Comparison of ENCODE assay signal across 11 cellular contexts in genomic region chr16:73176577-73177013, GRCh38.
DNase-seq lines count a peak whose midpoint lies in the region; ATAC-seq and TF ChIP-seq lines count a peak whose summit lies in the region.
"Had no signal": no experiment of that assay in that cellular context is flagged by ENCODE, and none has a peak within 500 bp of the region (broad histone marks: within the 10 kb centered on the region; RNA-seq: fewer than 3 reads in every experiment).

No MANE protein-coding gene starts in this region.

- no peak overlapping the region for H3K27ac Mint-ChIP-seq in T-helper 17 cell

- H3K4me1 Mint-ChIP-seq in T-helper 17 cell: no peaks in the 10 kb centered on the region

- peak; percentile 51 for TF ChIP-seq CTCF in left ventricle myocardium inferior (IDR thresholded peaks at IDR 0.05; ENCODE audit: borderline replicate concordance)

- no peaks in the 10 kb centered on the region for H3K36me3 ChIP-seq in left ventricle myocardium inferior
- H3K36me3 ChIP-seq: gastrocnemius medialis, right atrium auricular region, stomach had no signal

- H3K4me3 ChIP-seq in left ventricle myocardium inferior: no peak overlapping the region
- H3K4me3 ChIP-seq: gastrocnemius medialis, right atrium auricular region, stomach had no signal

- H3K9me3 ChIP-seq in left ventricle myocardium inferior (replicated peaks): no peaks in the 10 kb centered on the region
- H3K9me3 ChIP-seq in T-helper 17 cell (ENCODE audit: control insufficient read depth, low read length, poor library complexity, severe bottlenecking): no peaks in the 10 kb centered on the region
- H3K9me3 ChIP-seq: gastrocnemius medialis, right atrium auricular region, stomach had no signal

- ATAC-seq in left cardiac atrium (no peak), T-helper 17 cell (no peak), GM21528 (IDR thresholded peaks at IDR 0.05; ENCODE audit: low FRiP score, unreplicated experiment) (no peak)

- intact Hi-C loops in left ventricle myocardium inferior (cut with micrococcal nuclease): no loop called here
- intact Hi-C loops in left cardiac atrium (cut with DNase I): loop anchor here in 1 of 2 donors (5.0 to 10.0 kb wide), 2 partner anchors 112 to 344 kb away; no protein-coding TSS in a partner anchor

- H3K4me3 Mint-ChIP-seq in T-helper 17 cell: no peak overlapping the region

- peaks cover 11% of the 10 kb centered on the region for H3K27me3 ChIP-seq in left ventricle myocardium inferior (ENCODE audit: low read depth)
- H3K27me3 ChIP-seq: right atrium auricular region, stomach had no signal

- H3K36me3 Mint-ChIP-seq in T-helper 17 cell (ENCODE audit: low read depth): no peaks in the 10 kb centered on the region

- no peaks in the 10 kb centered on the region for H3K27me3 Mint-ChIP-seq in T-helper 17 cell

- H3K27ac ChIP-seq in left ventricle myocardium inferior (replicated peaks): no peak overlapping the region
- H3K27ac ChIP-seq: gastrocnemius medialis, right atrium auricular region, stomach had no signal

- no peak for DNase-seq in left ventricle myocardium inferior
- no peak for DNase-seq in left cardiac atrium
- peak; percentile 72 for DNase-seq in amniotic stem cell (lab: John Stamatoyannopoulos, UW)
- DNase-seq in islet precursor cell: peak; percentile 63
- no peak for DNase-seq in T-helper 17 cell
- DNase-seq in Kasumi-1 (lab: John Stamatoyannopoulos, UW): no peak
- DNase-seq in NCI-H774 (lab: John Stamatoyannopoulos, UW): no peak
- DNase-seq: gastrocnemius medialis, stomach had no signal

- H3K4me1 ChIP-seq in left ventricle myocardium inferior: peaks cover 27% of the 10 kb centered on the region
- H3K4me1 ChIP-seq: right atrium auricular region had no signal

Comparison
In these comparisons a context has a peak if more than half of its experiments do, and no peak if none do; other contexts are left out.
1. DNase-seq: peak in amniotic stem cell (single experiment) and islet precursor cell (single experiment); none in left ventricle myocardium inferior (single experiment), left cardiac atrium (single experiment), T-helper 17 cell (0 of 3), Kasumi-1 (0 of 2) and NCI-H774 (single experiment).